8 cellular contexts compared by ENCODE assay signal in genomic region chr2:84495539-84496146, GRCh38. TPM values are rescaled to one million over a fixed set of nuclear protein-coding genes. Genes with fewer than 3 reads are reported as not detected.
DNase-seq lines count a peak whose midpoint lies in the region; ATAC-seq and TF ChIP-seq lines count a peak whose summit lies in the region.

No MANE protein-coding gene starts in this region.

- no peak overlapping the region for H3K4me3 Mint-ChIP-seq in osteocyte (ENCODE audit: unreplicated experiment)

- ATAC-seq in GM18867 (IDR thresholded peaks at IDR 0.05; ENCODE audit: unreplicated experiment) (peak; percentile 86), HG03108 (IDR thresholded peaks at IDR 0.05; ENCODE audit: unreplicated experiment) (peak; percentile 78), GM21528 (IDR thresholded peaks at IDR 0.05; ENCODE audit: low FRiP score, unreplicated experiment) (no peak)

- H3K36me3 Mint-ChIP-seq in osteocyte (ENCODE audit: unreplicated experiment) = no peaks in the 10 kb centered on the region

- no peaks in the 10 kb centered on the region for H3K9me3 Mint-ChIP-seq in osteocyte (ENCODE audit: unreplicated experiment)

- DNase-seq in COR-L47 (lab: John Stamatoyannopoulos, UW) = peak; percentile 16
- peak; percentile 59 for DNase-seq in NCI-H2227 treated with DMSO at 0.1 percent for 48 hours (lab: John Stamatoyannopoulos, UW)
- DNase-seq in activated CD4-positive, alpha-beta T cell treated with anti-CD3 and anti-CD28 coated beads for 48 hours = peak; percentile 18
- peak; percentile 72 for DNase-seq in fibroblast of the conjunctiva (ENCODE audit: low read depth)
- DNase-seq in osteocyte (ENCODE audit: extremely low spot score, unreplicated experiment) = no peak

- peaks cover 12% of the 10 kb centered on the region for H3K4me1 Mint-ChIP-seq in osteocyte (ENCODE audit: unreplicated experiment)

- H3K27me3 Mint-ChIP-seq in osteocyte (ENCODE audit: unreplicated experiment) = peaks cover 10% of the 10 kb centered on the region

- TF ChIP-seq CTCF in osteocyte (IDR thresholded peaks at IDR 0.05) = peak; percentile 78

- H3K27ac Mint-ChIP-seq in osteocyte (ENCODE audit: unreplicated experiment) = no peak overlapping the region

RNA-seq across cellular contexts. Expression of gene DNAH6, which starts 20.7 kb away (rescaled TPM):
- total RNA-seq in osteocyte = 0.10 TPM in 1 of 2 replicates, not detected in the other

RNA-seq across cellular contexts. Expression of gene SUCLG1, which starts 36.6 kb away (rescaled TPM):
- 51.8 and 52.4 TPM in 2 replicates for total RNA-seq in osteocyte
